1 cellular context compared by ENCODE assay signal in the genomic region with DNA sequence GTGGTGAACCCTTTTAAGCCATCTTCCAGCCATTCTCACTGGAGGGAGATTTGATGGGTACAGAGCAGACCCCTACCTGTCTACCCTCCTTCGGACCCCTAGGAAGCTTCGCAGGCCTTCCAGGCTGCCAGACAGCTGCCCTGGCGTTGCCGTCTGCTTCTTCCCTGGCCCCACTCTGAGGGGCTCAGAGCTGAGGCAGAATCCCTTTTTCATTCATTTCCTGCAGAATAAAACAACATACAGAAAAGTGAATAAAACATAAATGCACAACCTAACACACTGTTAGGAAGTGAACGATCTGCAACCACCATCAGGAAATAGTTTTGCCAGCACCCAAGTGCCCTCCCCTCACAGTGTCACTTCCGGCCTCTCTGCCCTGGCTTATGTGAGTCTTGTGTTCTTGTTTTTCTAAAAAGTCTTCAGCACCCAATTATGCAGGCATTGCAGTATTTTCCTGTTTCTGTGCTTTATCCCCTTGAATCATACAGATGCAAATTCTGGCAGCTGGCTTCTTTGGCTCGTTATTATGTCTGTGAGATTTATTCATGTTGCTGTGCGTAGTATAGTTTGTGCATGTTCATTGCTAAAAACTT.
TF ChIP-seq lines count a peak whose summit lies in the region.

No MANE protein-coding gene starts in this region.

TF ChIP-seq in GM23338, 12 proteins besides CTCF, POLR2A, EP300 and RAD21 (continued from another document):
- TF ChIP-seq, protein P1, sequence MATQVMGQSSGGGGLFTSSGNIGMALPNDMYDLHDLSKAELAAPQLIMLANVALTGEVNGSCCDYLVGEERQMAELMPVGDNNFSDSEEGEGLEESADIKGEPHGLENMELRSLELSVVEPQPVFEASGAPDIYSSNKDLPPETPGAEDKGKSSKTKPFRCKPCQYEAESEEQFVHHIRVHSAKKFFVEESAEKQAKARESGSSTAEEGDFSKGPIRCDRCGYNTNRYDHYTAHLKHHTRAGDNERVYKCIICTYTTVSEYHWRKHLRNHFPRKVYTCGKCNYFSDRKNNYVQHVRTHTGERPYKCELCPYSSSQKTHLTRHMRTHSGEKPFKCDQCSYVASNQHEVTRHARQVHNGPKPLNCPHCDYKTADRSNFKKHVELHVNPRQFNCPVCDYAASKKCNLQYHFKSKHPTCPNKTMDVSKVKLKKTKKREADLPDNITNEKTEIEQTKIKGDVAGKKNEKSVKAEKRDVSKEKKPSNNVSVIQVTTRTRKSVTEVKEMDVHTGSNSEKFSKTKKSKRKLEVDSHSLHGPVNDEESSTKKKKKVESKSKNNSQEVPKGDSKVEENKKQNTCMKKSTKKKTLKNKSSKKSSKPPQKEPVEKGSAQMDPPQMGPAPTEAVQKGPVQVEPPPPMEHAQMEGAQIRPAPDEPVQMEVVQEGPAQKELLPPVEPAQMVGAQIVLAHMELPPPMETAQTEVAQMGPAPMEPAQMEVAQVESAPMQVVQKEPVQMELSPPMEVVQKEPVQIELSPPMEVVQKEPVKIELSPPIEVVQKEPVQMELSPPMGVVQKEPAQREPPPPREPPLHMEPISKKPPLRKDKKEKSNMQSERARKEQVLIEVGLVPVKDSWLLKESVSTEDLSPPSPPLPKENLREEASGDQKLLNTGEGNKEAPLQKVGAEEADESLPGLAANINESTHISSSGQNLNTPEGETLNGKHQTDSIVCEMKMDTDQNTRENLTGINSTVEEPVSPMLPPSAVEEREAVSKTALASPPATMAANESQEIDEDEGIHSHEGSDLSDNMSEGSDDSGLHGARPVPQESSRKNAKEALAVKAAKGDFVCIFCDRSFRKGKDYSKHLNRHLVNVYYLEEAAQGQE (IDR thresholded peaks at IDR 0.05; ENCODE audit: unreplicated experiment) = no peak
- TF ChIP-seq POLR2AphosphoS5 (IDR thresholded peaks at IDR 0.05; ENCODE audit: low read depth) (no peak), CREB1 (CRISPR knock-in tag; IDR thresholded peaks at IDR 0.05; ENCODE audit: low read depth) (no peak), ZNF114 (CRISPR knock-in tag; IDR thresholded peaks at IDR 0.05) (no peak), ZNF331 (CRISPR knock-in tag; IDR thresholded peaks at IDR 0.05; ENCODE audit: low read depth) (no peak), STAT1 (IDR thresholded peaks at IDR 0.05; ENCODE audit: unreplicated experiment) (no peak), NANOG (IDR thresholded peaks at IDR 0.05; ENCODE audit: borderline replicate concordance) (no peak)
- TF ChIP-seq, protein P2, sequence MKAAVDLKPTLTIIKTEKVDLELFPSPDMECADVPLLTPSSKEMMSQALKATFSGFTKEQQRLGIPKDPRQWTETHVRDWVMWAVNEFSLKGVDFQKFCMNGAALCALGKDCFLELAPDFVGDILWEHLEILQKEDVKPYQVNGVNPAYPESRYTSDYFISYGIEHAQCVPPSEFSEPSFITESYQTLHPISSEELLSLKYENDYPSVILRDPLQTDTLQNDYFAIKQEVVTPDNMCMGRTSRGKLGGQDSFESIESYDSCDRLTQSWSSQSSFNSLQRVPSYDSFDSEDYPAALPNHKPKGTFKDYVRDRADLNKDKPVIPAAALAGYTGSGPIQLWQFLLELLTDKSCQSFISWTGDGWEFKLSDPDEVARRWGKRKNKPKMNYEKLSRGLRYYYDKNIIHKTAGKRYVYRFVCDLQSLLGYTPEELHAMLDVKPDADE (IDR thresholded peaks at IDR 0.05) = no peak
